9 cellular contexts compared by ENCODE assay signal in the genomic region with DNA sequence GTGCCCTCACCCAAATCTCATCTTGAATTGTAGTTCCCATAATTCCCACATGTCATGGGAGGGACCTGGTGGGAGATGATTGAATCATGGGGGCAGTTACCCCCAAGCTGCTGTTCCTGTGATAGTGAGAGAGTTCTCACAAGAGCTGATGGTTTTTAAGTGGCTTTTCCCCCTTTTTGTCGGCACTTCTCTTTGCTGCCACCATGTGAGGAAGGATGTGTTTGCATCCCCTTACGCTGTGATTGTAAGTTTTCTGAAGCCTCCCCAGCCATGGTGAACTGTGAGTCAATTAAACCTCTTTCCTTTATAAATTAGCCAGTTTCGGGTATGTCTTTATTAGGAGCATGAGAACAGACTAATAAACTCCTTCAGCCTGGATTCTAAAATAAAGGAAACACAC. TPM values are rescaled to one million over a fixed set of nuclear protein-coding genes. Genes with fewer than 3 reads are reported as not detected.
DNase-seq lines count a peak whose midpoint lies in the region; TF ChIP-seq lines count a peak whose summit lies in the region.
"Not testable (repeated sequence)": the region's sequence is repeated elsewhere in the genome, so short reads cannot be mapped to it uniquely, and the experiment has no call there.
"Had no signal": no experiment of that assay in that cellular context is flagged by ENCODE, and none has a peak within 500 bp of the region (broad histone marks: within the 10 kb centered on the region; RNA-seq: fewer than 3 reads in every experiment).

No MANE protein-coding gene starts in this region.

- H3K36me3 ChIP-seq in brain microvascular endothelial cell (replicated peaks) = not testable (repeated sequence)
- H3K36me3 ChIP-seq in cardiac muscle cell = peaks cover 12% of the 10 kb centered on the region

- in situ Hi-C loops in SK-MEL-5 (cut with HindIII; ENCODE audit: low pct_unique_long_range_greater_than_20kb, low sequenced_read_pairs); brain microvascular endothelial cell (cut with HindIII; ENCODE audit: low pct_ligation_motif_present, low sequenced_read_pairs): not testable (repeated sequence)

- not testable (repeated sequence) for H3K27me3 ChIP-seq in brain microvascular endothelial cell (replicated peaks); cardiac muscle cell

- not testable (repeated sequence) for H3K9me3 ChIP-seq in cardiac muscle cell (ENCODE audit: low read depth)

- not testable (repeated sequence) for H3K27ac ChIP-seq in brain microvascular endothelial cell
- peak overlapping the region; percentile 7 for H3K27ac ChIP-seq in cardiac muscle cell

- DNase-seq in A172 (ENCODE audit: low spot score) = peak; percentile 9
- DNase-seq in ELR (ENCODE audit: low read depth) = peak; percentile 20
- peak; percentile 24 for DNase-seq in LHCN-M2 (ENCODE audit: low read depth)
- DNase-seq in NCI-H82 (lab: John Stamatoyannopoulos, UW) = peak; percentile 24
- DNase-seq in SK-MEL-5 (ENCODE audit: low read depth, low spot score) = peak; percentile 19
- not testable (repeated sequence) for DNase-seq in brain microvascular endothelial cell; cardiac muscle cell (ENCODE audit: low read depth in 1 of 2, low spot score in 1 of 2)
- DNase-seq in renal cortical epithelial cell (ENCODE audit: low read depth) = peak; percentile 4

- H3K4me3 ChIP-seq in brain microvascular endothelial cell (ENCODE audit: low read depth, low read length); cardiac muscle cell: not testable (repeated sequence)

- TF ChIP-seq CTCF in brain microvascular endothelial cell (IDR thresholded peaks at IDR 0.05; ENCODE audit: low read depth, low read length, missing control alignments) = peak; percentile 44
- not testable (repeated sequence) for TF ChIP-seq CTCF in cardiac muscle cell (IDR thresholded peaks at IDR 0.05; ENCODE audit: low read depth, low read length)

- H3K4me1 ChIP-seq in cardiac muscle cell (ENCODE audit: low read depth) = not testable (repeated sequence)

RNA-seq across cellular contexts. Expression of a gene that starts 57.2 kb away (rescaled TPM):
- 0.31 TPM in 1 of 2 replicates, not detected in the other for total RNA-seq in A172 (2014; rRNA removed; shearing (Covaris generic))
- total RNA-seq in LHCN-M2 (2014; rRNA removed) (2.4 and 3.7 TPM in 2 replicates), cardiac muscle cell (95.5 and 213 TPM in 2 replicates), renal cortical epithelial cell (under 0.01 and 0.05 TPM in 2 replicates)
- 0.33 TPM for polyA plus RNA-seq in LHCN-M2 (2012)
- total RNA-seq in SK-MEL-5 (2014; rRNA removed; shearing (Covaris generic)) = 0.13 TPM in 1 of 2 replicates, not detected in the other
- 0.08 TPM in 1 of 2 replicates, not detected in the other for polyA plus RNA-seq in SK-MEL-5 (2015; cell fraction: cytosol; rRNA removed)
- polyA plus RNA-seq in SK-MEL-5 (2015; cell fraction: nucleus; rRNA removed) = 0.20 TPM in 1 of 2 replicates, not detected in the other
- 134 and 260 TPM in 2 replicates for polyA plus RNA-seq in cardiac muscle cell
- total RNA-seq: SJSA1 had no signal

Comparison
In these comparisons a context has a peak if more than half of its experiments do, and no peak if none do; other contexts are left out.
1. RNA of a gene that starts 57.2 kb away (total RNA-seq): 95.5 to 213 TPM in cardiac muscle cell; 2.4 to 3.7 TPM in LHCN-M2, 0.31 TPM in A172, under 0.01 to 0.05 TPM in renal cortical epithelial cell and 0.13 TPM in SK-MEL-5; every median in the first group is over 10 times any median in the second.